Comparison of ENCODE assay signal across 13 cellular contexts in genomic region chr7:148398844-148399365, GRCh38.
DNase-seq lines count a peak whose midpoint lies in the region; ATAC-seq, FAIRE-seq and TF ChIP-seq lines count a peak whose summit lies in the region.
"Had no signal": no experiment of that assay in that cellular context is flagged by ENCODE, and none has a peak within 500 bp of the region (broad histone marks: within the 10 kb centered on the region; RNA-seq: fewer than 3 reads in every experiment).

No MANE protein-coding gene starts in this region.

- H3K79me1 ChIP-seq in H9 (ENCODE audit: insufficient read depth, low read depth, low read length, poor library complexity, severe bottlenecking), result peaks cover 2% of the 10 kb centered on the region

- H3K36me3 Mint-ChIP-seq in H9 (ENCODE audit: insufficient read depth in 1 of 3, low read depth in 3 of 3) (peaks cover 0 to 5% (median 4%) of the 10 kb centered on the region in 3 experiments; a peak in 3 of 7 replicates), HFFc6 (ENCODE audit: low read depth) (no peaks in the 10 kb centered on the region), chondrocyte (ENCODE audit: low read depth) (no peaks in the 10 kb centered on the region)

- no peak overlapping the region for H3K4me3 Mint-ChIP-seq in H9
- no peak overlapping the region for H3K4me3 Mint-ChIP-seq in HFFc6
- no peak overlapping the region for H3K4me3 Mint-ChIP-seq in chondrocyte (ENCODE audit: unreplicated experiment)
- H3K4me3 Mint-ChIP-seq: activated CD4-positive, alpha-beta T cell treated with anti-CD3 and anti-CD28 coated beads, Interleukin-2, amount 10 ng/mL, durations not matched to agents 24 days and 14 days had no signal

- H2BK15ac ChIP-seq in H9 (ENCODE audit: low read depth, low read length), result no peak overlapping the region

- H3K4me2 ChIP-seq in H9 (ENCODE audit: insufficient read depth, insufficient read length, low read length) (no peak overlapping the region), keratinocyte (ENCODE audit: control insufficient read depth, extremely low read depth, insufficient read depth, low read depth, low read length) (peak overlapping the region; percentile 40)

- no peaks in the 10 kb centered on the region for H3K23me2 ChIP-seq in H9 (ENCODE audit: insufficient read length, low read depth, low read length, poor library complexity, severe bottlenecking)

- H3K4me1 Mint-ChIP-seq in H9 (peaks cover 82 to 83% of the 10 kb centered on the region in 2 experiments), HFFc6 (ENCODE audit: low read depth) (no peaks in the 10 kb centered on the region), chondrocyte (ENCODE audit: low read depth) (no peaks in the 10 kb centered on the region)
- H3K4me1 Mint-ChIP-seq: activated CD4-positive, alpha-beta T cell treated with anti-CD3 and anti-CD28 coated beads, Interleukin-2, amount 10 ng/mL, durations not matched to agents 24 days and 14 days had no signal

- no peak overlapping the region for H4K5ac ChIP-seq in H9 (ENCODE audit: insufficient read length, low read depth, low read length)

- no peaks in the 10 kb centered on the region for H3K9me3 ChIP-seq in H9 (ENCODE audit: control insufficient read depth, low read depth, low read length)
- H3K9me3 ChIP-seq in keratinocyte (ENCODE audit: control insufficient read depth, low read depth, low read length), result no peaks in the 10 kb centered on the region

- TF ChIP-seq CTCF in H9 (conservative IDR thresholded peaks at IDR 0.05), result no peak
- no peak for TF ChIP-seq CTCF in keratinocyte (optimal IDR thresholded peaks at IDR 0.05 in 1 of 3, IDR thresholded peaks at IDR 0.05 in 1 of 3, conservative IDR thresholded peaks at IDR 0.05 in 1 of 3; ENCODE audit: extremely low read depth in 1 of 3, insufficient read depth in 2 of 3, low read length in 3 of 3)
- TF ChIP-seq CTCF in HFFc6 (IDR thresholded peaks at IDR 0.05), result no peak
- TF ChIP-seq CTCF in chondrocyte (IDR thresholded peaks at IDR 0.05), result no peak

- no peak overlapping the region for H2BK120ac ChIP-seq in H9 (ENCODE audit: low read depth, low read length, poor library complexity, severe bottlenecking)

- H3K27me3 ChIP-seq in H9 (ENCODE audit: insufficient read depth, low read length) (no peaks in the 10 kb centered on the region), keratinocyte (ENCODE audit: control insufficient read depth, extremely low read depth, insufficient read depth, low read length) (no peaks in the 10 kb centered on the region)

- H4K8ac ChIP-seq in H9 (replicated peaks; ENCODE audit: insufficient read length, low read depth, low read length), result no peak overlapping the region

- no peak overlapping the region for H3T11ph ChIP-seq in H9 (ENCODE audit: low read length)

- DNase-seq in H9 (no peak), keratinocyte (ENCODE audit: low read depth, low spot score) (no peak), HFFc6 (no peak), DMS 273 (lab: John Stamatoyannopoulos, UW; ENCODE audit: unreplicated experiment) (no peak), chondrocyte (ENCODE audit: low spot score) (no peak)
- DNase-seq in activated naive CD4-positive, alpha-beta T cell treated with anti-CD3 and anti-CD28 coated beads, Interleukin-2, amount 50 U/mL, for 16 hours, result no peak
- DNase-seq: activated CD4-positive, alpha-beta T cell treated with anti-CD3 and anti-CD28 coated beads, Interleukin-2, amount 10 ng/mL, durations not matched to agents 24 days and 14 days; activated effector memory CD4-positive, alpha-beta T cell treated with Interleukin-2 at 50 U/mL for 16 hours; hippocampal formation; NCI-H2171 treated with DMSO at 0.1 percent for 48 hours had no signal

- ATAC-seq in GM19035 (IDR thresholded peaks at IDR 0.05; ENCODE audit: unreplicated experiment) (peak; percentile 75), HG03432 (IDR thresholded peaks at IDR 0.05; ENCODE audit: unreplicated experiment) (peak; percentile 80)

- no peak overlapping the region for H2BK20ac ChIP-seq in H9 (ENCODE audit: low read depth, low read length, poor library complexity, severe bottlenecking)

- H3K9ac ChIP-seq in H9 (ENCODE audit: extremely low read depth, insufficient read length, low read length), result no peak overlapping the region
- no peak overlapping the region for H3K9ac ChIP-seq in keratinocyte (ENCODE audit: control insufficient read depth, extremely low read depth, insufficient read depth, low read length)

- H3K79me2 ChIP-seq in H9 (ENCODE audit: insufficient read depth, low read length) (no peaks in the 10 kb centered on the region), keratinocyte (ENCODE audit: control insufficient read depth, insufficient read depth, low read length) (no peaks in the 10 kb centered on the region)

- H3K18ac ChIP-seq in H9 (ENCODE audit: insufficient read length, low read depth, low read length), result no peak overlapping the region

- no peak overlapping the region for H2AK5ac ChIP-seq in H9 (ENCODE audit: insufficient read length, low read length)

- H3K27me3 Mint-ChIP-seq in H9 (ENCODE audit: low read depth), result no peaks in the 10 kb centered on the region
- no peaks in the 10 kb centered on the region; the same call in 1 of the 2 replicates for H3K27me3 Mint-ChIP-seq in HFFc6 (ENCODE audit: insufficient read depth)
- H3K27me3 Mint-ChIP-seq in chondrocyte (ENCODE audit: low read depth), result peaks cover 46% of the 10 kb centered on the region

- no peak overlapping the region for H3K4ac ChIP-seq in H9 (ENCODE audit: low read depth, low read length)

- H2BK12ac ChIP-seq in H9 (ENCODE audit: insufficient read length, low read depth, low read length), result no peak overlapping the region

- H4K91ac ChIP-seq in H9 (ENCODE audit: insufficient read length, low read depth, low read length), result no peak overlapping the region

- no peak overlapping the region for H3K23ac ChIP-seq in H9 (ENCODE audit: insufficient read length, low read depth, low read length)

- peaks cover 26% of the 10 kb centered on the region for H3K4me1 ChIP-seq in H9 (ENCODE audit: insufficient read depth, low read length)
- H3K4me1 ChIP-seq in keratinocyte (ENCODE audit: control insufficient read depth, extremely low read depth, insufficient read depth, low read length), result peaks cover 17% of the 10 kb centered on the region

- H3K36me3 ChIP-seq in keratinocyte (ENCODE audit: control insufficient read depth in 2 of 2, extremely low read depth in 1 of 2, insufficient read depth in 2 of 2, low read length in 2 of 2), result no peaks in the 10 kb centered on the region

- dilution Hi-C loops in keratinocyte (cut with MboI; ENCODE audit: extremely low pct_ligation_motif_present, low sequenced_read_pairs), result no loop called here

- no peaks in the 10 kb centered on the region for H3K9me3 Mint-ChIP-seq in H9
- H3K9me3 Mint-ChIP-seq in HFFc6, result peaks cover 10% of the 10 kb centered on the region
- no peaks in the 10 kb centered on the region for H3K9me3 Mint-ChIP-seq in chondrocyte (ENCODE audit: low read depth)
- H3K9me3 Mint-ChIP-seq: activated CD4-positive, alpha-beta T cell treated with anti-CD3 and anti-CD28 coated beads, Interleukin-2, amount 10 ng/mL, durations not matched to agents 24 days and 14 days had no signal

- WGBS in H9 (ENCODE audit: extremely low coverage, insufficient read length, low lambda C conversion rate), result no CpG with 5 or more reads among the region's 7 CpGs

- H3K27ac Mint-ChIP-seq in H9, result peak overlapping the region in 2 of 3 experiments; percentile 38 to 71; a peak in 4 of 7 replicates
- no peak overlapping the region for H3K27ac Mint-ChIP-seq in HFFc6
- no peak overlapping the region for H3K27ac Mint-ChIP-seq in chondrocyte (ENCODE audit: unreplicated experiment)
- H3K27ac Mint-ChIP-seq: activated CD4-positive, alpha-beta T cell treated with anti-CD3 and anti-CD28 coated beads, Interleukin-2, amount 10 ng/mL, durations not matched to agents 24 days and 14 days had no signal

- no peak overlapping the region for H3K4me3 ChIP-seq in keratinocyte (ENCODE audit: control insufficient read depth in 2 of 3, extremely low read depth in 1 of 3, insufficient read depth in 2 of 3, low read depth in 1 of 3, low read length in 3 of 3)

- H3K9me1 ChIP-seq in keratinocyte (ENCODE audit: control insufficient read depth, extremely low read depth, insufficient read depth, low read length), result no peaks in the 10 kb centered on the region

- no peak overlapping the region for H2AFZ ChIP-seq in H9 (ENCODE audit: low read length)
- no peak overlapping the region for H2AFZ ChIP-seq in keratinocyte (ENCODE audit: control insufficient read depth, low read length)

- no peak overlapping the region for H3K56ac ChIP-seq in H9 (ENCODE audit: insufficient read length, low read depth, low read length)

- H4K20me1 ChIP-seq in H9 (ENCODE audit: control insufficient read depth, insufficient read depth, insufficient read length) (no peaks in the 10 kb centered on the region), keratinocyte (ENCODE audit: control insufficient read depth, extremely low read depth, insufficient read depth, low read length) (no peaks in the 10 kb centered on the region)

- H3K27ac ChIP-seq in H9 (ENCODE audit: insufficient read length, low read depth, low read length) (no peak overlapping the region), keratinocyte (ENCODE audit: control insufficient read depth, insufficient read depth, low read length) (no peak overlapping the region)
- H3K27ac ChIP-seq: C4-2B had no signal

- no peak overlapping the region for H3K14ac ChIP-seq in H9 (ENCODE audit: insufficient read depth, low read length)

- no peak overlapping the region for H2BK5ac ChIP-seq in H9 (ENCODE audit: insufficient read length, low read length)

- peak; percentile 81 for FAIRE-seq in keratinocyte (lab: Jason Lieb, UNC)

Comparison
In these comparisons a context has a peak if more than half of its experiments do, and no peak if none do; other contexts are left out.
1. H3K27ac Mint-ChIP-seq: peak in H9 (2 of 3); none in HFFc6 (single experiment) and chondrocyte (single experiment).